In the genomic region with DNA sequence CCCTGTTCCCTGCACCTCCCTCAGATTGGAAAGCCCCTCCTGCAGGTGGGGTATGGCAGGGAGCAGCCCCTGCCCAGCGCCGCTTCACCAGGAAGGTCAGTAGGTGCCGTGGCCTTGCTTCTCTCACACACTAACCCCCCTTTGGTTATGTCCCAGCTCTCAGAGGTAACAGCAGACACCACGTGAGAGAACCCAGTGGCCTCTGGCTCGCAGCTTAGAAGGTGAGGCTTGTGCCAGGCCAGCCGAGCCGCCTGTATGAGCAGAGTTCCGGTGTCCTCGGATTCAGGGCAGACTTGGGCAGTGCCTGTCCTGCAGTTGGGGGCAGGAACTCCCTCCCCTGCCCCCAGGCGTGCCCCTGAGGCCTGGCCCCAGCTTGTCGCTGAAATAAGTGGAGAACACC, we compare ENCODE assay signal across 19 cellular contexts.
"Had no signal": no experiment of that assay in that cellular context is flagged by ENCODE, and none has a peak within 500 bp of the region (broad histone marks: within the 10 kb centered on the region; RNA-seq: fewer than 3 reads in every experiment).

No MANE protein-coding gene starts in this region.

- H3K27ac Mint-ChIP-seq: activated B cell treated with CpG ODN at 0.5 μM for 24 hours; dendritic cell treated with granulocyte-macrophage colony-stimulating factor and Interleukin-4, amounts not matched to agents 40 ng/mL and 50 ng/mL, for 4 days; memory B cell; stimulated activated memory B cell treated with anti-CD40 and anti-IgM and Interleukin-4, amounts not matched to agents 10 μg/mL and 1 μg/mL and 100 μg/mL, for 72 hours had no signal

- H3K4me3 ChIP-seq: breast epithelium, esophagus squamous epithelium, heart right ventricle, sigmoid colon, thoracic aorta had no signal

- H3K9me3 Mint-ChIP-seq: activated B cell treated with CpG ODN at 0.5 μM for 24 hours; activated naive CD4-positive, alpha-beta T cell treated with anti-CD3 and anti-CD28 coated beads, Interleukin-2, amount 10 ng/mL, durations not matched to agents 7 days and 5 days; activated T-cell treated with anti-CD3 and anti-CD28 coated beads, Interleukin-2, amount 50 U/mL, for 4 hours; dendritic cell treated with granulocyte-macrophage colony-stimulating factor and Interleukin-4, amounts not matched to agents 40 ng/mL and 50 ng/mL, for 4 days; memory B cell; stimulated activated memory B cell treated with anti-CD40 and anti-IgM and Interleukin-4, amounts not matched to agents 10 μg/mL and 1 μg/mL and 100 μg/mL, for 72 hours had no signal

- DNase-seq: activated B cell treated with CpG ODN at 0.5 μM for 24 hours; activated CD4-positive, alpha-beta T cell treated with anti-CD3 and anti-CD28 coated beads for 48 hours; activated CD8-positive, alpha-beta memory T cell treated with anti-CD3 and anti-CD28 coated beads, Interleukin-2, amount 50 U/mL, for 4 hours; activated effector memory CD4-positive, alpha-beta T cell treated with Interleukin-2 at 50 U/mL for 16 hours; activated naive CD4-positive, alpha-beta T cell treated with anti-CD3 and anti-CD28 coated beads, Interleukin-2, amount 10 ng/mL, durations not matched to agents 7 days and 5 days; activated T-cell treated with anti-CD3 and anti-CD28 coated beads, Interleukin-2, amount 50 U/mL, for 4 hours; effector CD8-positive, alpha-beta T cell; esophagus squamous epithelium; heart right ventricle; kidney glomerular epithelial cell; sigmoid colon; stimulated activated CD4-positive, alpha-beta T cell treated with anti-CD3 and anti-CD28 coated beads, Interleukin-4, amount 100 ng/mL, for 24 hours had no signal

- H3K79me2 ChIP-seq: parathyroid adenoma had no signal

- H3K9me3 ChIP-seq: breast epithelium, esophagus squamous epithelium, heart right ventricle, sigmoid colon, thoracic aorta had no signal

- H3K4me3 Mint-ChIP-seq: activated B cell treated with CpG ODN at 0.5 μM for 24 hours; activated T-cell treated with anti-CD3 and anti-CD28 coated beads, Interleukin-2, amount 50 U/mL, for 4 hours; dendritic cell treated with granulocyte-macrophage colony-stimulating factor and Interleukin-4, amounts not matched to agents 40 ng/mL and 50 ng/mL, for 4 days; memory B cell; stimulated activated memory B cell treated with anti-CD40 and anti-IgM and Interleukin-4, amounts not matched to agents 10 μg/mL and 1 μg/mL and 100 μg/mL, for 72 hours had no signal

- H3K27ac ChIP-seq: breast epithelium, esophagus squamous epithelium, heart right ventricle, parathyroid adenoma, sigmoid colon, thoracic aorta had no signal

- FAIRE-seq: astrocyte had no signal

- ATAC-seq: activated T-cell treated with anti-CD3 and anti-CD28 coated beads, Interleukin-2, amount 50 U/mL, for 4 hours; heart right ventricle; stimulated activated memory B cell treated with anti-CD40 and anti-IgM and Interleukin-4, amounts not matched to agents 10 μg/mL and 1 μg/mL and 100 μg/mL, for 72 hours had no signal

- H2AFZ ChIP-seq: parathyroid adenoma had no signal

- H3K27me3 Mint-ChIP-seq: activated B cell treated with CpG ODN at 0.5 μM for 24 hours; memory B cell; stimulated activated memory B cell treated with anti-CD40 and anti-IgM and Interleukin-4, amounts not matched to agents 10 μg/mL and 1 μg/mL and 100 μg/mL, for 72 hours had no signal

- H3K9ac ChIP-seq: parathyroid adenoma had no signal

- H3K27me3 ChIP-seq: breast epithelium, esophagus squamous epithelium, heart right ventricle, sigmoid colon had no signal

- H3K4me1 ChIP-seq: breast epithelium, parathyroid adenoma had no signal
